In genomic region chr1:67721650-67722291, GRCh38 we compare ENCODE assay signal across 1 cellular context.
TF ChIP-seq lines count a peak whose summit lies in the region.

No MANE protein-coding gene starts in this region.

TF ChIP-seq in GM23338, 12 proteins besides CTCF, POLR2A, EP300 and RAD21 (continued from another document):
- TF ChIP-seq REST (IDR thresholded peaks at IDR 0.05; ENCODE audit: unreplicated experiment) (no peak), ZNF114 (CRISPR knock-in tag; IDR thresholded peaks at IDR 0.05) (no peak), POLR2AphosphoS5 (IDR thresholded peaks at IDR 0.05; ENCODE audit: low read depth) (no peak), EZH2 (IDR thresholded peaks at IDR 0.05; ENCODE audit: low read depth, unreplicated experiment) (no peak), ZNF462 (CRISPR knock-in tag; IDR thresholded peaks at IDR 0.05) (no peak), NANOG (IDR thresholded peaks at IDR 0.05; ENCODE audit: borderline replicate concordance) (no peak), JUNB (IDR thresholded peaks at IDR 0.05; ENCODE audit: unreplicated experiment) (no peak), ZNF331 (CRISPR knock-in tag; IDR thresholded peaks at IDR 0.05; ENCODE audit: low read depth) (no peak), EZH2phosphoT487 (IDR thresholded peaks at IDR 0.05; ENCODE audit: unreplicated experiment) (no peak)
